In the genomic region with DNA sequence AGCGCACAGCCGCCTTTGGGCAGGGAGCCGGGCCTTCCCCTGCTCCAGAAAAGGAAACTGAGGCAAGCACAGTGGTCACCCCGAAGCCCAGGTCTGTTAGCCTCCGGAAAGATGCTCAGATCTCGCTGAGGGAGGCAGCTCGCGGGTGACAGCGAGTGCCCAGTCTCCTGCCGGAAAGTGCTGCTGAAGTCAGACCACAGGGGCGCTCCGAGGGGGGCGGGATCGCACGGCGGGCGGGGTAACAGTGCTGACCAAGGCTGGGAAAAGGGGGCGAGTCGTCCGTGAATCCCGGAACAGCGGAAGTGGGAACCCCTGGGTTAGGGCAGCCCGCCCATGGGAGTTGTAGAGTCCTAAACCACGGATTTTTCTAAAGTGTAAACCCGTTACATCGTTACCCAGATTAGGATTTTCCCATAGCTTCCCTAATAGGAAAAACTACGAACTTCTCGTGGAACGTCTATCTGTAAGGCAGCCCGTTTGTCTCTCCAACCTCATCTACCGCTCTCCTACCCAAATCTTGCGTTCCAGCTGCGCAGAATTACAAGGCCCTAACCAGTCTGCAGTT, we compare ENCODE assay signal across 8 cellular contexts. TPM values are rescaled to one million over a fixed set of nuclear protein-coding genes. Genes with fewer than 3 reads are reported as not detected.
DNase-seq lines count a peak whose midpoint lies in the region; ATAC-seq, FAIRE-seq and TF ChIP-seq lines count a peak whose summit lies in the region.

No MANE protein-coding gene starts in this region.

- peak overlapping the region; percentile 70 for H3K4me3 ChIP-seq in A673 (ENCODE audit: low read depth, low read length, poor library complexity, severe bottlenecking)

- H3K27ac ChIP-seq in A673 (ENCODE audit: low read depth, low read length, poor library complexity, severe bottlenecking), result peak overlapping the region; percentile 35

- POLR2A ChIA-PET in A673 (lab: Charles Lee; ENCODE audit: low non-redundant PET), result no interaction called here

- CTCF ChIA-PET in A673 (lab: Charles Lee), result no interaction called here

- H3K9me3 ChIP-seq in A673 (ENCODE audit: low read depth, low read length, poor library complexity, severe bottlenecking), result no peaks in the 10 kb centered on the region

- no peak for TF ChIP-seq POLR2A in GM12892 (IDR thresholded peaks at IDR 0.05; ENCODE audit: low read depth, low read length)

- peaks cover 15% of the 10 kb centered on the region for H3K4me1 ChIP-seq in A673 (ENCODE audit: insufficient read depth, low read length, poor library complexity, severe bottlenecking)

- TF ChIP-seq CTCF in A673 (conservative IDR thresholded peaks at IDR 0.05; ENCODE audit: low read depth, low read length), result no peak
- no peak for TF ChIP-seq CTCF in omental fat pad (IDR thresholded peaks at IDR 0.05)

- DNase-seq in A673 (ENCODE audit: low spot score) (peak; percentile 46), GM12892 (ENCODE audit: insufficient read length) (peak; percentile 61), NCI-H226 (peak; percentile 16), head of caudate nucleus (peak in 35 of 42 donors; percentile 8 to 60 (median 39)), omental fat pad (ENCODE audit: low spot score) (peak; percentile 52), NCI-H1930 (lab: John Stamatoyannopoulos, UW) (no peak)
- peak; percentile 40 for DNase-seq in activated naive CD4-positive, alpha-beta T cell treated with anti-CD3 and anti-CD28 coated beads, Interleukin-2, amount 50 U/mL, for 16 hours

- ATAC-seq in HG02763 (IDR thresholded peaks at IDR 0.05; ENCODE audit: unreplicated experiment), result peak; percentile 18
- ATAC-seq in omental fat pad (ENCODE audit: low FRiP score), result peak; percentile 89

- intact Hi-C loops in A673 (cut with micrococcal nuclease; ENCODE audit: unreplicated experiment) (no loop called here), head of caudate nucleus (cut with DNase I) (loop anchor here (2.0 kb wide), 1 partner anchor 32 kb away; the partner anchor contains the start of gene PTPRA)

- peak; percentile 9 for FAIRE-seq in GM12892 (lab: Jason Lieb, UNC)

- no peaks in the 10 kb centered on the region for H3K27me3 ChIP-seq in A673 (replicated peaks; ENCODE audit: insufficient read depth, low read depth, low read length, poor library complexity)

- TSS peak; percentile 74 for BruUV-seq in A673 (replicated peaks; lab: Mats Ljungman, UMichigan)

- H3K36me3 ChIP-seq in A673 (ENCODE audit: insufficient read depth, low read length, poor library complexity, severe bottlenecking), result peaks cover 8% of the 10 kb centered on the region

RNA-seq across cellular contexts. Expression of gene VPS16, which starts 0.5 kb away (rescaled TPM):
- total RNA-seq in A673 (2021), result 37.8 and 39.1 TPM in 2 replicates
- 21.5 TPM for polyA plus RNA-seq in GM12892 (2012; ENCODE audit: missing spikeins)
- 10 to 100 TPM; 24.0 to 34.0 (median 27.7) TPM for total RNA-seq in omental fat pad

RNA-seq across cellular contexts. Expression of gene PCED1A, which starts 0.6 kb away (rescaled TPM):
- total RNA-seq in A673 (2021) (32.8 and 42.0 TPM in 2 replicates), omental fat pad (10 to 100 TPM; 21.5 to 46.7 (median 33.3) TPM)
- polyA plus RNA-seq in GM12892 (2012; ENCODE audit: missing spikeins), result 23.3 TPM

RNA-seq across cellular contexts. Expression of gene TMEM239, which starts 24.9 kb away (rescaled TPM):
- not detected in 2 replicates for total RNA-seq in A673 (2021)
- not detected for polyA plus RNA-seq in GM12892 (2012; ENCODE audit: missing spikeins)
- total RNA-seq in omental fat pad, result not detected

RNA-seq across cellular contexts. Expression of gene C20orf141, which starts 26.3 kb away (rescaled TPM):
- not detected in 2 replicates for total RNA-seq in A673 (2021)
- polyA plus RNA-seq in GM12892 (2012; ENCODE audit: missing spikeins), result not detected
- total RNA-seq in omental fat pad, result 1 to 10 TPM in 2 of 4 donors, not detected in 2; 1.2 to 1.4 TPM

RNA-seq across cellular contexts. Expression of gene PTPRA, which starts 32.2 kb away (rescaled TPM):
- total RNA-seq in A673 (2021), result 56.9 and 65.6 TPM in 2 replicates
- polyA plus RNA-seq in GM12892 (2012; ENCODE audit: missing spikeins), result 37.4 TPM
- 10 to 100 TPM; 55.0 to 78.0 (median 68.2) TPM for total RNA-seq in omental fat pad

Comparison
In these comparisons a context has a peak if more than half of its experiments do, and no peak if none do; other contexts are left out.
1. DNase-seq: peak in A673 (single experiment), GM12892 (single experiment), NCI-H226 (single experiment), activated naive CD4-positive, alpha-beta T cell treated with anti-CD3 and anti-CD28 coated beads, Interleukin-2, amount 50 U/mL, for 16 hours (single experiment), head of caudate nucleus (35 of 42) and omental fat pad (single experiment); none in NCI-H1930 (0 of 2).